Comparison of ENCODE assay signal across 12 cellular contexts in genomic region chr14:71133296-71133695, GRCh38.
DNase-seq lines count a peak whose midpoint lies in the region; ATAC-seq and TF ChIP-seq lines count a peak whose summit lies in the region.
"Had no signal": no experiment of that assay in that cellular context is flagged by ENCODE, and none has a peak within 500 bp of the region (broad histone marks: within the 10 kb centered on the region; RNA-seq: fewer than 3 reads in every experiment).

No MANE protein-coding gene starts in this region.

- H3K23ac ChIP-seq in H9 (ENCODE audit: insufficient read length, low read depth, low read length) (no peak overlapping the region), IMR-90 (ENCODE audit: low read depth, low read length) (no peak overlapping the region)

- H3K79me2 ChIP-seq in H9 (ENCODE audit: insufficient read depth, low read length) = no peaks in the 10 kb centered on the region

- no peak for ATAC-seq in IMR-90 (ENCODE audit: low read depth)

- no peak overlapping the region for H4K5ac ChIP-seq in H9 (ENCODE audit: insufficient read length, low read depth, low read length)
- no peak overlapping the region for H4K5ac ChIP-seq in IMR-90 (ENCODE audit: low read depth, low read length)

- H3K9ac ChIP-seq in H9 (ENCODE audit: extremely low read depth, insufficient read length, low read length) = no peak overlapping the region
- no peak overlapping the region for H3K9ac ChIP-seq in IMR-90 (ENCODE audit: low read depth, low read length)
- H3K9ac ChIP-seq: GM23248 had no signal

- peak overlapping the region; percentile 17 for H2AK9ac ChIP-seq in IMR-90 (replicated peaks; ENCODE audit: low read depth, low read length, poor library complexity)

- H3K56ac ChIP-seq in H9 (ENCODE audit: insufficient read length, low read depth, low read length) (no peak overlapping the region), IMR-90 (ENCODE audit: extremely low read depth, insufficient read depth, low read length) (no peak overlapping the region)

- no peak overlapping the region for H2BK120ac ChIP-seq in H9 (ENCODE audit: low read depth, low read length, poor library complexity, severe bottlenecking)
- H2BK120ac ChIP-seq in IMR-90 (ENCODE audit: low read depth, low read length) = 0 out of 2 replicates have a peak overlapping the region, but pooled peaks have one; percentile 74

- H3K4me1 ChIP-seq in H9 (ENCODE audit: insufficient read depth, low read length) (no peaks in the 10 kb centered on the region; the same call in 1 of the 2 replicates), IMR-90 (ENCODE audit: control insufficient read depth, insufficient read depth, low read length) (peaks cover 16% of the 10 kb centered on the region), esophagus muscularis mucosa (peaks cover 0 to 6% (median 0%) of the 10 kb centered on the region in 4 donors), vagina (no peaks in the 10 kb centered on the region)

- peaks cover 0 to 10% (median 6%) of the 10 kb centered on the region in 3 experiments; a peak in 4 of 7 replicates for H3K36me3 Mint-ChIP-seq in H9 (ENCODE audit: insufficient read depth in 1 of 3, low read depth in 3 of 3)

- no TSS peak for BruUV-seq in IMR-90 (replicated peaks; lab: Mats Ljungman, UMichigan)

- H3K36me3 ChIP-seq in IMR-90 (ENCODE audit: control insufficient read depth, insufficient read depth, low read length) (no peaks in the 10 kb centered on the region), esophagus muscularis mucosa (no peaks in the 10 kb centered on the region), vagina (no peaks in the 10 kb centered on the region)

- H2BK12ac ChIP-seq in H9 (ENCODE audit: insufficient read length, low read depth, low read length) = no peak overlapping the region

- DNase-seq in H9 = peak; percentile 8
- DNase-seq in IMR-90 = no peak
- peak; percentile 47 for DNase-seq in esophagus muscularis mucosa (ENCODE audit: extremely low spot score)
- peak; percentile 43 to 67 for DNase-seq in vagina (ENCODE audit: extremely low spot score in 2 of 2)
- DNase-seq in stimulated activated CD4-positive, alpha-beta T cell treated with anti-CD3 and anti-CD28 coated beads, Interleukin-12 subunit alpha, Interleukin-12 subunit beta, amount 100 ng/mL, for 4 hours = no peak
- DNase-seq in hepatic stellate cell (ENCODE audit: low spot score) = no peak
- DNase-seq: AML-193; Caco-2; CD4-positive, alpha-beta T cell; GM23248; H7 had no signal

- no peak overlapping the region for H2BK20ac ChIP-seq in H9 (ENCODE audit: low read depth, low read length, poor library complexity, severe bottlenecking)
- H2BK20ac ChIP-seq in IMR-90 (ENCODE audit: low read depth, low read length) = peak overlapping the region; percentile 76; the same call in 1 of the 2 replicates

- H3K9me3 ChIP-seq in H9 (ENCODE audit: control insufficient read depth, low read depth, low read length) (no peaks in the 10 kb centered on the region), IMR-90 (ENCODE audit: control insufficient read depth, insufficient read depth, low read length) (peaks cover 5% of the 10 kb centered on the region; the same call in 1 of the 2 replicates), esophagus muscularis mucosa (peaks cover 0 to 4% (median 0%) of the 10 kb centered on the region in 4 donors), vagina (no peaks in the 10 kb centered on the region)
- H3K9me3 ChIP-seq: Caco-2 had no signal

- H4K8ac ChIP-seq in H9 (replicated peaks; ENCODE audit: insufficient read length, low read depth, low read length) (no peak overlapping the region), IMR-90 (ENCODE audit: low read depth in 2 of 2, low read length in 2 of 2) (no peak overlapping the region; a peak in 1 of 4 replicates)

- no CpG with 5 or more reads among the region's 8 CpGs for WGBS in H9 (ENCODE audit: extremely low coverage, insufficient read length, low lambda C conversion rate)
- 93% methylated on average over 2 of the region's 8 CpGs; no CpG with 5 or more reads in 1 of the 2 experiments for WGBS in IMR-90 (ENCODE audit: extremely low coverage in 2 of 2, insufficient read length in 1 of 2), 2 experiments
- 95% methylated on average over 8 of the region's 8 CpGs for WGBS in esophagus muscularis mucosa

- no peak overlapping the region; a peak in 1 of 7 replicates for H3K27ac Mint-ChIP-seq in H9
- H3K27ac Mint-ChIP-seq: CD4-positive, alpha-beta T cell had no signal

- H3K4ac ChIP-seq in H9 (ENCODE audit: low read depth, low read length) = no peak overlapping the region
- peak overlapping the region; percentile 13; the same call in 1 of the 2 replicates for H3K4ac ChIP-seq in IMR-90 (ENCODE audit: low read depth, low read length)

- H3K27ac ChIP-seq in H9 (ENCODE audit: insufficient read length, low read depth, low read length) = no peak overlapping the region
- H3K27ac ChIP-seq in IMR-90 (ENCODE audit: insufficient read depth, low read length) = no peak overlapping the region
- H3K27ac ChIP-seq in esophagus muscularis mucosa (replicated peaks in 1 of 4) = no peak overlapping the region
- H3K27ac ChIP-seq in vagina = no peak overlapping the region
- H3K27ac ChIP-seq: C4-2B, GM23248 had no signal

- H4K20me1 ChIP-seq in H9 (ENCODE audit: control insufficient read depth, insufficient read depth, insufficient read length) (no peaks in the 10 kb centered on the region), IMR-90 (ENCODE audit: insufficient read depth, low read length) (no peaks in the 10 kb centered on the region)

- H2AK5ac ChIP-seq in H9 (ENCODE audit: insufficient read length, low read length) = no peak overlapping the region
- peak overlapping the region; percentile 76 for H2AK5ac ChIP-seq in IMR-90 (ENCODE audit: low read depth, low read length)

- in situ Hi-C loops in IMR-90 (cut with MboI; ENCODE audit: low sequenced_read_pairs) = loop anchor here (10.0 kb wide), 1 partner anchor 722 kb away; no protein-coding TSS in a partner anchor

- no peak overlapping the region for H3T11ph ChIP-seq in H9 (ENCODE audit: low read length)

- intact Hi-C loops in IMR-90 (cut with micrococcal nuclease) (loop anchor here (10.0 kb wide), 1 partner anchor 452 kb away; no protein-coding TSS in a partner anchor), esophagus muscularis mucosa (cut with DNase I) (no loop called here), vagina (cut with DNase I) (no loop called here)

- TF ChIP-seq RAD21 in IMR-90 (IDR thresholded peaks at IDR 0.05; ENCODE audit: low read length) = no peak

- no peaks in the 10 kb centered on the region; the same call in 1 of the 2 replicates for H3K27me3 Mint-ChIP-seq in H9 (ENCODE audit: low read depth)
- H3K27me3 Mint-ChIP-seq: CD4-positive, alpha-beta T cell had no signal

- H3K4me1 Mint-ChIP-seq in H9 = peaks cover 22 to 25% of the 10 kb centered on the region in 2 experiments

- H3K9me3 Mint-ChIP-seq in H9 = peaks cover 9 to 14% of the 10 kb centered on the region in 2 experiments
- H3K9me3 Mint-ChIP-seq: CD4-positive, alpha-beta T cell had no signal

- CTCF ChIA-PET in IMR-90 (lab: Yijun Ruan, JAX) = no interaction called here

- H4K91ac ChIP-seq in H9 (ENCODE audit: insufficient read length, low read depth, low read length) (no peak overlapping the region), IMR-90 (ENCODE audit: insufficient read depth, low read depth, low read length) (peak overlapping the region; percentile 33)

- TF ChIP-seq EP300 in esophagus muscularis mucosa (IDR thresholded peaks at IDR 0.05) = no peak

- H3K4me3 ChIP-seq in IMR-90 (ENCODE audit: insufficient read depth, low read depth, low read length) (no peak overlapping the region), esophagus muscularis mucosa (no peak overlapping the region), vagina (no peak overlapping the region)
- H3K4me3 ChIP-seq: GM23248 had no signal

- no peaks in the 10 kb centered on the region for H3K27me3 ChIP-seq in H9 (ENCODE audit: insufficient read depth, low read length)
- H3K27me3 ChIP-seq in IMR-90 (ENCODE audit: control insufficient read depth, insufficient read depth, low read length) = no peaks in the 10 kb centered on the region
- H3K27me3 ChIP-seq in esophagus muscularis mucosa = no peaks in the 10 kb centered on the region
- no peaks in the 10 kb centered on the region for H3K27me3 ChIP-seq in vagina

- dilution Hi-C loops in IMR-90 (cut with HindIII; ENCODE audit: low sequenced_read_pairs, unreplicated experiment) = no loop called here

- POLR2A ChIA-PET in IMR-90 (lab: Charles Lee; ENCODE audit: unreplicated experiment) = no interaction called here

- H3K79me1 ChIP-seq in H9 (ENCODE audit: insufficient read depth, low read depth, low read length, poor library complexity, severe bottlenecking) (no peaks in the 10 kb centered on the region), IMR-90 (ENCODE audit: low read depth in 1 of 2, low read length in 2 of 2) (0 out of 4 replicates have a peak, but pooled peaks cover 0 to 4% of the 10 kb centered on the region in 2 experiments)

- TF ChIP-seq CTCF in H9 (conservative IDR thresholded peaks at IDR 0.05) = no peak
- no peak for TF ChIP-seq CTCF in IMR-90 (conservative IDR thresholded peaks at IDR 0.05; ENCODE audit: low read depth, low read length)
- no peak for TF ChIP-seq CTCF in esophagus muscularis mucosa (IDR thresholded peaks at IDR 0.05)
- TF ChIP-seq CTCF in vagina (IDR thresholded peaks at IDR 0.05) = no peak

- H2AFZ ChIP-seq in H9 (ENCODE audit: low read length) = no peak overlapping the region
- no peak overlapping the region for H2AFZ ChIP-seq in IMR-90 (replicated peaks; ENCODE audit: low read length, poor library complexity)
- H2AFZ ChIP-seq: GM23248 had no signal

- H3K9me1 ChIP-seq in IMR-90 (ENCODE audit: insufficient read depth, low read length) = no peaks in the 10 kb centered on the region

- no peak overlapping the region for H3K4me2 ChIP-seq in H9 (ENCODE audit: insufficient read depth, insufficient read length, low read length)
- H3K4me2 ChIP-seq in IMR-90 (ENCODE audit: low read depth, low read length) = no peak overlapping the region

- no peak overlapping the region for H3K4me3 Mint-ChIP-seq in H9
- H3K4me3 Mint-ChIP-seq: CD4-positive, alpha-beta T cell had no signal

- TF ChIP-seq POLR2A in IMR-90 (IDR thresholded peaks at IDR 0.05; ENCODE audit: low read depth, low read length) = no peak
- TF ChIP-seq POLR2A in esophagus muscularis mucosa (IDR thresholded peaks at IDR 0.05; ENCODE audit: low read depth) = no peak
- TF ChIP-seq POLR2A in vagina (IDR thresholded peaks at IDR 0.05) = no peak

- H3K18ac ChIP-seq in H9 (ENCODE audit: insufficient read length, low read depth, low read length) (no peak overlapping the region), IMR-90 (ENCODE audit: low read depth, low read length) (0 out of 2 replicates have a peak overlapping the region, but pooled peaks have one; percentile 18)

- no peaks in the 10 kb centered on the region for H3K23me2 ChIP-seq in H9 (ENCODE audit: insufficient read length, low read depth, low read length, poor library complexity, severe bottlenecking)

- no peak overlapping the region for H3K14ac ChIP-seq in H9 (ENCODE audit: insufficient read depth, low read length)
- peak overlapping the region; percentile 55; the same call in 1 of the 2 replicates for H3K14ac ChIP-seq in IMR-90 (replicated peaks; ENCODE audit: low read depth, low read length)

- no peak overlapping the region for H2BK5ac ChIP-seq in H9 (ENCODE audit: insufficient read length, low read length)
- H2BK5ac ChIP-seq in IMR-90 (ENCODE audit: low read depth, low read length, poor library complexity, severe bottlenecking) = no peak overlapping the region

- no peak overlapping the region for H2BK15ac ChIP-seq in H9 (ENCODE audit: low read depth, low read length)
- H2BK15ac ChIP-seq in IMR-90 (ENCODE audit: low read depth, low read length) = peak overlapping the region; percentile 95; the same call in 2 of the 3 replicates

Comparison
In these comparisons a context has a peak if more than half of its experiments do, and no peak if none do; other contexts are left out.
1. DNase-seq: peak in H9 (single experiment), esophagus muscularis mucosa (single experiment) and vagina (2 of 2); none in IMR-90 (single experiment), stimulated activated CD4-positive, alpha-beta T cell treated with anti-CD3 and anti-CD28 coated beads, Interleukin-12 subunit alpha, Interleukin-12 subunit beta, amount 100 ng/mL, for 4 hours (single experiment) and hepatic stellate cell (single experiment).